ENCODE assay signal across 14 cellular contexts in genomic region chr12:91053951-91054715, GRCh38. TPM values are rescaled to one million over a fixed set of nuclear protein-coding genes. Genes with fewer than 3 reads are reported as not detected.
DNase-seq lines count a peak whose midpoint lies in the region; ATAC-seq and TF ChIP-seq lines count a peak whose summit lies in the region.
"Had no signal": no experiment of that assay in that cellular context is flagged by ENCODE, and none has a peak within 500 bp of the region (broad histone marks: within the 10 kb centered on the region; RNA-seq: fewer than 3 reads in every experiment).

No MANE protein-coding gene starts in this region.

- intact Hi-C loops in Right ventricle myocardium superior (cut with DNase I) = no loop called here

- H3K4me1 Mint-ChIP-seq in neural progenitor cell = peaks cover 8% of the 10 kb centered on the region

- H3K4me3 ChIP-seq in ACC112 (ENCODE audit: low read depth, low read length) = no peak overlapping the region
- H3K4me3 ChIP-seq in astrocyte of the spinal cord (ENCODE audit: low read depth, low read length) = no peak overlapping the region
- no peak overlapping the region for H3K4me3 ChIP-seq in hepatocyte
- H3K4me3 ChIP-seq in neural progenitor cell = no peak overlapping the region

- H3K4me1 ChIP-seq in ACC112 (ENCODE audit: control insufficient read depth, insufficient read depth, low read length, unreplicated experiment) (peaks cover 14% of the 10 kb centered on the region), hepatocyte (ENCODE audit: insufficient read depth) (no peaks in the 10 kb centered on the region), neural progenitor cell (no peaks in the 10 kb centered on the region)
- H3K4me1 ChIP-seq: BE2C had no signal

- H3K4me3 Mint-ChIP-seq in neural progenitor cell = no peak overlapping the region

- H3K27me3 ChIP-seq in ACC112 (ENCODE audit: insufficient read depth, low read length) = no peaks in the 10 kb centered on the region
- no peaks in the 10 kb centered on the region for H3K27me3 ChIP-seq in hepatocyte
- no peaks in the 10 kb centered on the region for H3K27me3 ChIP-seq in neural progenitor cell
- H3K27me3 ChIP-seq: BE2C had no signal

- H3K79me2 ChIP-seq in ACC112 (ENCODE audit: control insufficient read depth, insufficient read depth, low read length, unreplicated experiment) = no peaks in the 10 kb centered on the region
- no peaks in the 10 kb centered on the region for H3K79me2 ChIP-seq in hepatocyte
- H3K79me2 ChIP-seq in neural progenitor cell (ENCODE audit: low read depth) = no peaks in the 10 kb centered on the region

- H3K9me3 Mint-ChIP-seq in neural progenitor cell = no peaks in the 10 kb centered on the region

- TF ChIP-seq CTCF in astrocyte of the spinal cord (IDR thresholded peaks at IDR 0.05; ENCODE audit: low read depth, low read length) (no peak), hepatocyte (IDR thresholded peaks at IDR 0.05; ENCODE audit: poor library complexity) (no peak), neural progenitor cell (IDR thresholded peaks at IDR 0.05) (no peak)

- H3K9me2 ChIP-seq in hepatocyte (replicated peaks; ENCODE audit: insufficient read depth) = no peaks in the 10 kb centered on the region

- H3K27ac Mint-ChIP-seq in neural progenitor cell = no peak overlapping the region

- ATAC-seq in GM18502 (IDR thresholded peaks at IDR 0.05; ENCODE audit: poor library complexity, unreplicated experiment) (no peak), Right ventricle myocardium superior (ENCODE audit: poor library complexity) (no peak)

- H3K36me3 Mint-ChIP-seq in neural progenitor cell = no peaks in the 10 kb centered on the region

- peak overlapping the region; percentile 64 for H3K27ac ChIP-seq in ACC112 (ENCODE audit: low read depth, low read length)
- peak overlapping the region; percentile 32 for H3K27ac ChIP-seq in hepatocyte
- H3K27ac ChIP-seq in neural progenitor cell = no peak overlapping the region
- H3K27ac ChIP-seq: RWPE1 had no signal

- H3K4me2 ChIP-seq in hepatocyte (no peak overlapping the region), neural progenitor cell (no peak overlapping the region)

- H2AFZ ChIP-seq in ACC112 (ENCODE audit: low read length, unreplicated experiment) (peak overlapping the region; percentile 24), hepatocyte (no peak overlapping the region), neural progenitor cell (replicated peaks) (no peak overlapping the region)

- no peaks in the 10 kb centered on the region for H4K20me1 ChIP-seq in hepatocyte (ENCODE audit: insufficient read depth, poor library complexity, severe bottlenecking)
- no peaks in the 10 kb centered on the region for H4K20me1 ChIP-seq in neural progenitor cell (ENCODE audit: low read depth)

- H3F3A ChIP-seq in neural progenitor cell (ENCODE audit: low read depth) = no peaks in the 10 kb centered on the region

- no peaks in the 10 kb centered on the region for H3K27me3 Mint-ChIP-seq in neural progenitor cell (ENCODE audit: insufficient read depth, low read depth)

- in situ Hi-C loops in astrocyte of the spinal cord (cut with HindIII; ENCODE audit: low sequenced_read_pairs) = no loop called here

- H3K9me3 ChIP-seq in hepatocyte (ENCODE audit: low read depth) = no peaks in the 10 kb centered on the region
- H3K9me3 ChIP-seq in neural progenitor cell (ENCODE audit: low read depth) = no peaks in the 10 kb centered on the region
- H3K9me3 ChIP-seq: BE2C had no signal

- 80% methylated on average over 4 of the region's 4 CpGs for WGBS in hepatocyte (ENCODE audit: low lambda C conversion rate, missing lambda C conversion rate)

- H3K36me3 ChIP-seq in ACC112 (ENCODE audit: insufficient read depth, low read length) = no peaks in the 10 kb centered on the region
- no peaks in the 10 kb centered on the region for H3K36me3 ChIP-seq in hepatocyte (replicated peaks; ENCODE audit: insufficient read depth, low read depth)
- no peaks in the 10 kb centered on the region for H3K36me3 ChIP-seq in neural progenitor cell
- H3K36me3 ChIP-seq: BE2C had no signal

- DNase-seq in HT-29 (ENCODE audit: low spot score) (peak; percentile 43), astrocyte of the spinal cord (ENCODE audit: low read depth, low spot score) (peak; percentile 66), hepatocyte (ENCODE audit: low spot score) (peak; percentile 38), neural progenitor cell (ENCODE audit: low spot score) (no peak), activated gamma-delta T cell treated with Interleukin-2 at 50 U/mL for 16 hours (no peak), Right ventricle myocardium superior (no peak)
- DNase-seq: BE2C, cerebellar nuclear complex, hypothalamus, midbrain, NCI-H146 had no signal

- no peak overlapping the region for H3K9ac ChIP-seq in neural progenitor cell

RNA-seq across cellular contexts. Expression of gene KERA, which starts 3.7 kb away (rescaled TPM):
- total RNA-seq in HT-29 (2014; rRNA removed; shearing (Covaris generic)) = not detected in 2 replicates
- total RNA-seq in hepatocyte = 0.10 TPM in 1 of 2 replicates, not detected in the other
- 0.34 and 0.97 TPM in 2 replicates for polyA plus RNA-seq in hepatocyte
- total RNA-seq in neural progenitor cell (ENCODE audit: low replicate concordance) = not detected in 2 replicates
- total RNA-seq in Right ventricle myocardium superior = not detected

RNA-seq across cellular contexts. Expression of gene EPYC, which starts 49.4 kb away (rescaled TPM):
- total RNA-seq in HT-29 (2014; rRNA removed; shearing (Covaris generic)) = not detected in 2 replicates
- total RNA-seq in hepatocyte = 0.27 and 0.92 TPM in 2 replicates
- 0.40 and 0.55 TPM in 2 replicates for polyA plus RNA-seq in hepatocyte
- not detected in 2 replicates for total RNA-seq in neural progenitor cell (ENCODE audit: low replicate concordance)
- total RNA-seq in Right ventricle myocardium superior = not detected

RNA-seq across cellular contexts. Expression of gene LUM, which starts 57.2 kb away (rescaled TPM):
- total RNA-seq in HT-29 (2014; rRNA removed; shearing (Covaris generic)) = 0.10 and 0.63 TPM in 2 replicates
- total RNA-seq in hepatocyte (1,782 and 2,030 TPM in 2 replicates), neural progenitor cell (ENCODE audit: low replicate concordance) (0.19 TPM in 1 of 2 replicates, not detected in the other), Right ventricle myocardium superior (34.6 TPM)
- 1,853 and 2,098 TPM in 2 replicates for polyA plus RNA-seq in hepatocyte

Comparison
In these comparisons a context has a peak if more than half of its experiments do, and no peak if none do; other contexts are left out.
1. DNase-seq: peak in HT-29 (single experiment), astrocyte of the spinal cord (single experiment) and hepatocyte (single experiment); none in neural progenitor cell (single experiment), activated gamma-delta T cell treated with Interleukin-2 at 50 U/mL for 16 hours (single experiment) and Right ventricle myocardium superior (single experiment).
2. RNA of gene LUM, which starts 57.2 kb away (total RNA-seq): 1,782 to 2,030 TPM in hepatocyte; 34.6 TPM in Right ventricle myocardium superior (single experiment), 0.10 to 0.63 TPM in HT-29 and 0.19 TPM in neural progenitor cell; every median in the first group is over 10 times any median in the second.